ENCODE assay signal across 25 cellular contexts in genomic region chr9:96175001-96175400, GRCh38.
"Had no signal": no experiment of that assay in that cellular context is flagged by ENCODE, and none has a peak within 500 bp of the region (broad histone marks: within the 10 kb centered on the region; RNA-seq: fewer than 3 reads in every experiment).

No MANE protein-coding gene starts in this region.

- ATAC-seq: foreskin keratinocyte; gastroesophageal sphincter; heart left ventricle; left lung; natural killer cell; pancreas; sciatic nerve; stimulated activated effector memory CD8-positive, alpha-beta T cell treated with anti-CD3 and anti-CD28 coated beads, Interleukin-12 subunit alpha, Interleukin-12 subunit beta, amount 100 ng/mL, for 72 hours had no signal

- H3K36me3 ChIP-seq: colonic mucosa, esophagus muscularis mucosa, gastroesophageal sphincter, heart left ventricle, left lung, pancreas, stomach, tibial artery, upper lobe of left lung had no signal

- FAIRE-seq: endothelial cell of umbilical vein, pancreas, urothelium cell line had no signal

- H3K4me3 ChIP-seq: colonic mucosa, esophagus muscularis mucosa, gastroesophageal sphincter, heart left ventricle, hepatocyte, left lung, pancreas, stomach, tibial artery, upper lobe of left lung had no signal

- H2AFZ ChIP-seq: hepatocyte had no signal

- H3K9me3 ChIP-seq: colonic mucosa, esophagus muscularis mucosa, gastroesophageal sphincter, heart left ventricle, left lung, pancreas, stomach, tibial artery, upper lobe of left lung had no signal

- H3K4me1 ChIP-seq: foreskin keratinocyte, gastroesophageal sphincter, left lung, pancreas had no signal

- DNase-seq: colonic mucosa; effector CD8-positive, alpha-beta T cell; endodermal cell; foreskin keratinocyte; heart left ventricle; kidney; left lung; mesenchymal stem cell; midbrain; natural killer cell; occipital lobe; pancreas; stimulated activated CD4-positive, alpha-beta T cell treated with anti-CD3 and anti-CD28 coated beads, Interleukin-2, amount 100 ng/mL, for 24 hours; stimulated activated CD4-positive, alpha-beta T cell treated with anti-CD3 and anti-CD28 coated beads, Interleukin-4, amount 100 ng/mL, for 24 hours; stimulated activated naive CD4-positive, alpha-beta T cell treated with Interleukin-2 at 50 U/mL for 16 hours; stomach; tibial artery; upper lobe of left lung had no signal

- H3K4me2 ChIP-seq: hepatocyte had no signal

- H3K27me3 ChIP-seq: colonic mucosa, esophagus muscularis mucosa, hepatocyte, pancreas, stomach, upper lobe of left lung had no signal

- H3K79me2 ChIP-seq: hepatocyte had no signal

- H3K27ac ChIP-seq: colonic mucosa, esophagus muscularis mucosa, foreskin keratinocyte, gastroesophageal sphincter, heart left ventricle, left lung, pancreas, tibial artery, upper lobe of left lung had no signal
